In the genomic region with DNA sequence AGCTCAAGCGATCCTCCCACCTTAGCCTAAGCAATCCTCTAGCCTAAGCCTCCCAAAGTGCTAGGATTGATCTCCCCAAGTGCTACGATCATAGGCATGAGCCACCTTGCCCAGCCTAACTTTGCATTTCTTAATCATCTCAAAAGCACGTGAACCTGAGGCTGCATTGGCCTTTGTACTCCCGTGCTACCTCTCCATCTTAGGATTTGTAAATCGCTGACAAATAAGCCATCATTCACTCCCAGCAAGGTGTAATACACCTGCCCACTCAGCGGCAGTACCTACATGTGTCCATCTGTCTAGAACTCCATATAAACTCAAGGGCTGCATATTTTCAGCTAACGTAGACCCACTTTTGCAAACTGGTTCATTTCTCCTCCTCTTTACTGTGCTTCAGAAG, we compare ENCODE assay signal across 15 cellular contexts. TPM values are rescaled to one million over a fixed set of nuclear protein-coding genes. Genes with fewer than 3 reads are reported as not detected.
DNase-seq lines count a peak whose midpoint lies in the region; ATAC-seq and TF ChIP-seq lines count a peak whose summit lies in the region.
"Had no signal": no experiment of that assay in that cellular context is flagged by ENCODE, and none has a peak within 500 bp of the region (broad histone marks: within the 10 kb centered on the region; RNA-seq: fewer than 3 reads in every experiment).

No MANE protein-coding gene starts in this region.

- H3K4me2 ChIP-seq in OCI-LY7 (ENCODE audit: low read length) = peak overlapping the region; percentile 89

- no peaks in the 10 kb centered on the region for H3K36me3 ChIP-seq in OCI-LY7 (ENCODE audit: insufficient read depth, low read length)
- H3K36me3 ChIP-seq: MG63 had no signal

- peaks cover 63% of the 10 kb centered on the region for H3K79me2 ChIP-seq in OCI-LY7 (ENCODE audit: insufficient read depth, low read depth, low read length)

- peaks cover 29 to 32% of the 10 kb centered on the region in 2 donors for H3K4me1 Mint-ChIP-seq in natural killer cell
- peaks cover 22 to 28% of the 10 kb centered on the region in 2 donors for H3K4me1 Mint-ChIP-seq in natural killer cell treated with Interleukin-12 subunit alpha and Interleukin-12 subunit beta and Interleukin-15 and Interleukin-18, amount 100 ng/mL, for 72 hours (ENCODE audit: low read depth in 2 of 2)

- no peaks in the 10 kb centered on the region for H3K9me2 ChIP-seq in OCI-LY7 (ENCODE audit: insufficient read depth, low read length)

- H3K27me3 Mint-ChIP-seq in natural killer cell (ENCODE audit: low read depth in 2 of 2) = no peaks in the 10 kb centered on the region
- H3K27me3 Mint-ChIP-seq in natural killer cell treated with Interleukin-12 subunit alpha and Interleukin-12 subunit beta and Interleukin-15 and Interleukin-18, amount 100 ng/mL, for 72 hours = no peaks in the 10 kb centered on the region

- POLR2A ChIA-PET in OCI-LY7 (lab: Charles Lee) = interaction anchor here (0.7 to 1.1 kb wide), 2 partner anchors 101 to 124 kb away, joined by 3 to 4 read pairs; no protein-coding TSS in a partner anchor

- no peak for ATAC-seq in natural killer cell
- ATAC-seq in natural killer cell treated with Interleukin-12 subunit alpha and Interleukin-12 subunit beta and Interleukin-15 and Interleukin-18, amount 100 ng/mL, for 72 hours = no peak
- ATAC-seq in left colon = peak; percentile 44

- peaks cover 26% of the 10 kb centered on the region for H3K4me1 ChIP-seq in OCI-LY7 (ENCODE audit: insufficient read depth, low read length, poor library complexity, severe bottlenecking)

- no peaks in the 10 kb centered on the region for H3K9me3 Mint-ChIP-seq in natural killer cell
- H3K9me3 Mint-ChIP-seq in natural killer cell treated with Interleukin-12 subunit alpha and Interleukin-12 subunit beta and Interleukin-15 and Interleukin-18, amount 100 ng/mL, for 72 hours = no peaks in the 10 kb centered on the region

- peak overlapping the region; percentile 82 to 94 for H3K27ac Mint-ChIP-seq in natural killer cell
- H3K27ac Mint-ChIP-seq in natural killer cell treated with Interleukin-12 subunit alpha and Interleukin-12 subunit beta and Interleukin-15 and Interleukin-18, amount 100 ng/mL, for 72 hours = no peak overlapping the region
- H3K27ac Mint-ChIP-seq: CD14-positive monocyte had no signal

- intact Hi-C loops in natural killer cell (cut with micrococcal nuclease) (no loop called here), OCI-LY7 (cut with micrococcal nuclease; ENCODE audit: unreplicated experiment) (no loop called here), left colon (cut with DNase I, micrococcal nuclease) (no loop called here)

- CTCF ChIA-PET in OCI-LY7 (lab: Charles Lee; ENCODE audit: unreplicated experiment) = no interaction called here

- TF ChIP-seq CTCF in natural killer cell (IDR thresholded peaks at IDR 0.05) = no peak
- TF ChIP-seq CTCF in OCI-LY7 (conservative IDR thresholded peaks at IDR 0.05; ENCODE audit: low read length) = no peak

- no peak overlapping the region for H2AFZ ChIP-seq in OCI-LY7 (ENCODE audit: low read length)

- no peaks in the 10 kb centered on the region for H3K9me3 ChIP-seq in OCI-LY7 (ENCODE audit: low read length)
- H3K9me3 ChIP-seq: MG63 had no signal

- no peak for DNase-seq in natural killer cell
- DNase-seq in natural killer cell treated with Interleukin-12 subunit alpha and Interleukin-12 subunit beta and Interleukin-15 and Interleukin-18, amount 100 ng/mL, for 72 hours (ENCODE audit: low spot score) = no peak
- DNase-seq in OCI-LY7 (ENCODE audit: low spot score) = no peak
- peak in 1 of 2 donors; percentile 40 for DNase-seq in left colon
- no peak for DNase-seq in NCI-H2081 (lab: John Stamatoyannopoulos, UW)
- DNase-seq in NCI-H1436 treated with DMSO at 0.1 percent for 48 hours (lab: John Stamatoyannopoulos, UW) = no peak
- no peak for DNase-seq in NOMO-1 treated with dmso at 0.1 percent for 144 hours (lab: John Stamatoyannopoulos, UW; ENCODE audit: unreplicated experiment)
- DNase-seq: activated CD8-positive, alpha-beta memory T cell treated with anti-CD3 and anti-CD28 coated beads, Interleukin-2, amount 50 U/mL, for 4 hours; amygdala; MG63; NCI-H524 treated with DMSO at 0.1 percent for 48 hours; Right ventricle myocardium superior; stimulated activated CD4-positive, alpha-beta T cell treated with anti-CD3 and anti-CD28 coated beads, Interleukin-4, amount 100 ng/mL, for 24 hours; stimulated activated naive CD4-positive, alpha-beta T cell had no signal

- BruUV-seq in OCI-LY7 (replicated peaks; lab: Mats Ljungman, UMichigan) = no TSS peak

- H3K4me3 ChIP-seq in OCI-LY7 (ENCODE audit: low read depth, low read length, poor library complexity, severe bottlenecking) = no peak overlapping the region
- H3K4me3 ChIP-seq: MG63 had no signal

- no peak overlapping the region for H3K27ac ChIP-seq in OCI-LY7 (ENCODE audit: low read depth, low read length, poor library complexity, severe bottlenecking)

- H3K36me3 Mint-ChIP-seq in natural killer cell = no peaks in the 10 kb centered on the region
- H3K36me3 Mint-ChIP-seq in natural killer cell treated with Interleukin-12 subunit alpha and Interleukin-12 subunit beta and Interleukin-15 and Interleukin-18, amount 100 ng/mL, for 72 hours = peaks cover 4% of the 10 kb centered on the region

- H4K20me1 ChIP-seq in OCI-LY7 (ENCODE audit: insufficient read depth, low read length) = peaks cover 23% of the 10 kb centered on the region

- no peak overlapping the region for H3K4me3 Mint-ChIP-seq in natural killer cell
- no peak overlapping the region for H3K4me3 Mint-ChIP-seq in natural killer cell treated with Interleukin-12 subunit alpha and Interleukin-12 subunit beta and Interleukin-15 and Interleukin-18, amount 100 ng/mL, for 72 hours

RNA-seq across cellular contexts. Expression of gene ANKH, which starts 2.8 kb away (rescaled TPM):
- total RNA-seq in natural killer cell = 10 to 100 TPM; 52.9 to 78.0 (median 63.8) TPM
- total RNA-seq in natural killer cell treated with Interleukin-12 subunit alpha and Interleukin-12 subunit beta and Interleukin-15 and Interleukin-18, amount 100 ng/mL, for 72 hours = 10 to 100 TPM; 37.2 to 95.4 TPM
- 23.1 and 35.2 TPM in 2 replicates for total RNA-seq in OCI-LY7 (2014; rRNA removed; shearing (Covaris generic))
- total RNA-seq in OCI-LY7 (2022) = 76.5 and 80.4 TPM in 2 replicates
- total RNA-seq in left colon = 100 to 1,000 TPM in 1 of 2 donors, 10 to 100 TPM in 1; 98.4 to 156 TPM

Comparison
In these comparisons a context has a peak if more than half of its experiments do, and no peak if none do; other contexts are left out.
1. H3K27ac Mint-ChIP-seq: peak in natural killer cell (2 of 2); none in natural killer cell treated with Interleukin-12 subunit alpha and Interleukin-12 subunit beta and Interleukin-15 and Interleukin-18, amount 100 ng/mL, for 72 hours (0 of 2).